ENCODE assay signal across 1 cellular context in the genomic region with DNA sequence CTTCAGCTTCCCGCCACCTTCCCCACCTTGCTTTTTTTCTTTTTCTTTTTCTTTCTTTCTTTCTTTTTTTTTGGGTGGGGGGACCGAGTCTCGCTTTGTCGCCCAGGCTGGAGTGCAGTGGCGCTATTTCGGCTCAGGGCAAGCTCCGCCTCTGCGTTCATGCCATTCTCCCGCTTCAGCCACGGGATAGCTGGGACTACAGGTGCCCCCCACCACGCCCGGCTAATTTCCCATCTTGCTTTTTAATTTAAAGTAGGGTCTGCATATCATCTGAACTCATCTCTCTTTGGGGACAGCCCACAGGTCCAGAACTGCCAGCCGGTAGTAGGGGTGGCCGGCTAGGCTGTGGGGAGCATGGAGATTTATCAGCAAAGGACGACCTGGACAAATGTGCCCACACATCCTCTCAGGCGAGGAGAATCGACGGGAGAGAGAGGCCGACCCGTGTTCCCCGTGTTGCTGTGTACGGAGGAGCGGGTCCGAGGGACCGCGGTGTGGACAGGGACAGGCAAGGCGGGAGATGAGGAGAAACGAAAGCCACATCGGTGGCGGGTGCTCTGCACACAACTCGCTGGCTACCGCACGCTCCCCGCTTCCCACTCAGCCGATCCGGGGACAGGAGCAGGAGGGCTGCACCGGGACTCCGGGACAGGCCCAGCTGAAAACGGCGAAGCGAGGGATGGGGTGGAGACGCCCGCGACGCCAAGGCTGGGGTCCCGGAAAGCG.
TF ChIP-seq lines count a peak whose summit lies in the region.

No MANE protein-coding gene starts in this region.

TF ChIP-seq in SK-N-SH treated with all-trans-retinoic acid at 6 μM for 48 hours, 23 proteins besides CTCF, POLR2A, EP300 and RAD21 (continued from another document):
- TF ChIP-seq, protein P1, sequence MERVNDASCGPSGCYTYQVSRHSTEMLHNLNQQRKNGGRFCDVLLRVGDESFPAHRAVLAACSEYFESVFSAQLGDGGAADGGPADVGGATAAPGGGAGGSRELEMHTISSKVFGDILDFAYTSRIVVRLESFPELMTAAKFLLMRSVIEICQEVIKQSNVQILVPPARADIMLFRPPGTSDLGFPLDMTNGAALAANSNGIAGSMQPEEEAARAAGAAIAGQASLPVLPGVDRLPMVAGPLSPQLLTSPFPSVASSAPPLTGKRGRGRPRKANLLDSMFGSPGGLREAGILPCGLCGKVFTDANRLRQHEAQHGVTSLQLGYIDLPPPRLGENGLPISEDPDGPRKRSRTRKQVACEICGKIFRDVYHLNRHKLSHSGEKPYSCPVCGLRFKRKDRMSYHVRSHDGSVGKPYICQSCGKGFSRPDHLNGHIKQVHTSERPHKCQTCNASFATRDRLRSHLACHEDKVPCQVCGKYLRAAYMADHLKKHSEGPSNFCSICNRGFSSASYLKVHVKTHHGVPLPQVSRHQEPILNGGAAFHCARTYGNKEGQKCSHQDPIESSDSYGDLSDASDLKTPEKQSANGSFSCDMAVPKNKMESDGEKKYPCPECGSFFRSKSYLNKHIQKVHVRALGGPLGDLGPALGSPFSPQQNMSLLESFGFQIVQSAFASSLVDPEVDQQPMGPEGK (CRISPR knock-in tag; IDR thresholded peaks at IDR 0.05; ENCODE audit: borderline replicate concordance): no peak
- TF ChIP-seq, protein P2, sequence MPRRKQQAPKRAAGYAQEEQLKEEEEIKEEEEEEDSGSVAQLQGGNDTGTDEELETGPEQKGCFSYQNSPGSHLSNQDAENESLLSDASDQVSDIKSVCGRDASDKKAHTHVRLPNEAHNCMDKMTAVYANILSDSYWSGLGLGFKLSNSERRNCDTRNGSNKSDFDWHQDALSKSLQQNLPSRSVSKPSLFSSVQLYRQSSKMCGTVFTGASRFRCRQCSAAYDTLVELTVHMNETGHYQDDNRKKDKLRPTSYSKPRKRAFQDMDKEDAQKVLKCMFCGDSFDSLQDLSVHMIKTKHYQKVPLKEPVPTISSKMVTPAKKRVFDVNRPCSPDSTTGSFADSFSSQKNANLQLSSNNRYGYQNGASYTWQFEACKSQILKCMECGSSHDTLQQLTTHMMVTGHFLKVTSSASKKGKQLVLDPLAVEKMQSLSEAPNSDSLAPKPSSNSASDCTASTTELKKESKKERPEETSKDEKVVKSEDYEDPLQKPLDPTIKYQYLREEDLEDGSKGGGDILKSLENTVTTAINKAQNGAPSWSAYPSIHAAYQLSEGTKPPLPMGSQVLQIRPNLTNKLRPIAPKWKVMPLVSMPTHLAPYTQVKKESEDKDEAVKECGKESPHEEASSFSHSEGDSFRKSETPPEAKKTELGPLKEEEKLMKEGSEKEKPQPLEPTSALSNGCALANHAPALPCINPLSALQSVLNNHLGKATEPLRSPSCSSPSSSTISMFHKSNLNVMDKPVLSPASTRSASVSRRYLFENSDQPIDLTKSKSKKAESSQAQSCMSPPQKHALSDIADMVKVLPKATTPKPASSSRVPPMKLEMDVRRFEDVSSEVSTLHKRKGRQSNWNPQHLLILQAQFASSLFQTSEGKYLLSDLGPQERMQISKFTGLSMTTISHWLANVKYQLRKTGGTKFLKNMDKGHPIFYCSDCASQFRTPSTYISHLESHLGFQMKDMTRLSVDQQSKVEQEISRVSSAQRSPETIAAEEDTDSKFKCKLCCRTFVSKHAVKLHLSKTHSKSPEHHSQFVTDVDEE (CRISPR knock-in tag; IDR thresholded peaks at IDR 0.05): no peak
